ENCODE assay signal across 7 cellular contexts in the genomic region with DNA sequence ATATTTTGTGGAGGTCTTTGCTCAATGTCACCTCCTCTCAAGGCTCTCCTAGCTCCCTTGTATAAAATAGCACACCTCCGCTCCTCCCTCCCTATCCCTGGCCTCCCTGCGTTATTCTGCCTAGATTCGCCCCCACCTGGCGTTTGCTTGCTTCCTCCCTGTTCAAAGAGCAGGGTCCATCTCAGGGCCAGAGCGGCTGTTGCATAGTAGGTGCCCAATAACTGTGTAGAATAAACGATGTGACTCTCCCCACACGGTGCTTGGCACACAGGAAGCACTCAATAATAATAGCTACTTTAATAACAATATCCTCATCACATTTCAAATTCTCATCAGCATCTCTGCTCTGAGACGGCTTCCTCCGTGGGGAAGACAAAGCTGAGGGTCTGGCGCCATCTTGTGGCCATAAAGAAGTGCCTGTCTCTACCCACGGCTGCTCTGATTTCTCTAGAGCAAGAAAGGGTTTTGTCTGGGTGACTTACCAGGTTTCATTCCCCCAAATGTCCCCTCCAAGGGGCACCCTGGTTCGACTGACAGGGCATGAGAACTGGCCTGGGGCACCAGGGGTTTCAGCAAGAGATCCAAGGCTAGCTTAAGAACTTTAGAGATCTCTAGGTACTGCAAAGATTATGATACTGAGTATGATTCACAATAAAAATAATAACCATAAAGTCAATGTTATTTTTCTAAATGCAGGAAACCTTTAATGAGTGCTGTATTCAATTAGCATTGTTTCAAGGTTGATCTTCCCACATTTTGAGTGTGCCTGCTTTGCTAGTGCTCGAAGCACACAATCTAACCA. TPM values are rescaled to one million over a fixed set of nuclear protein-coding genes. Genes with fewer than 3 reads are reported as not detected.
A peak's percentile ranks its signal among the peaks of the same experiment; 100 is the strongest.
DNase-seq lines count a peak whose midpoint lies in the region; ATAC-seq, FAIRE-seq and TF ChIP-seq lines count a peak whose summit lies in the region.

No MANE protein-coding gene starts in this region.

- H3K36me3 ChIP-seq in ascending aorta: peaks cover 26 to 39% of the 10 kb centered on the region in 2 donors
- H3K36me3 ChIP-seq in skeletal muscle satellite cell (ENCODE audit: insufficient read depth, low read length): peaks cover 26% of the 10 kb centered on the region

- no peaks in the 10 kb centered on the region for H3K27me3 ChIP-seq in ascending aorta
- H3K27me3 ChIP-seq in skeletal muscle satellite cell (ENCODE audit: control insufficient read depth, insufficient read depth, low read length): no peaks in the 10 kb centered on the region

- peak overlapping the region; percentile 70 for H3K4me2 ChIP-seq in skeletal muscle satellite cell (ENCODE audit: low read length)

- FAIRE-seq in GM12891 (lab: Jason Lieb, UNC): peak; percentile 58

- peaks cover 6 to 12% of the 10 kb centered on the region in 2 donors for H3K4me1 ChIP-seq in ascending aorta
- H3K4me1 ChIP-seq in skeletal muscle satellite cell (ENCODE audit: control insufficient read depth, insufficient read depth, low read length): peaks cover 23% of the 10 kb centered on the region

- H3K9ac ChIP-seq in skeletal muscle satellite cell (ENCODE audit: low read depth, low read length): no peak overlapping the region

- TF ChIP-seq CTCF in ascending aorta (IDR thresholded peaks at IDR 0.05): peak; percentile 86 to 93 (median 87)

- no peak for TF ChIP-seq POLR2A in GM12891 (IDR thresholded peaks at IDR 0.05; ENCODE audit: low read depth, low read length)

- peak; percentile 63 for DNase-seq in GM12891 (ENCODE audit: insufficient read length, low spot score)
- DNase-seq in NCI-H1694 treated with DMSO at 0.1 percent for 48 hours (lab: John Stamatoyannopoulos, UW): peak; percentile 65
- peak; percentile 69 for DNase-seq in T-helper 9 cell
- peak in 1 of 2 donors; percentile 86 for DNase-seq in ascending aorta (ENCODE audit: low spot score in 2 of 2)
- peak; percentile 79 for DNase-seq in hepatic stellate cell (ENCODE audit: low spot score)

- no peak overlapping the region for H3K27ac ChIP-seq in ascending aorta

- ATAC-seq in GM21360 (IDR thresholded peaks at IDR 0.05; ENCODE audit: unreplicated experiment): no peak

- H3K9me3 ChIP-seq in ascending aorta (no peaks in the 10 kb centered on the region), skeletal muscle satellite cell (replicated peaks; ENCODE audit: low read length) (no peaks in the 10 kb centered on the region)

- H3K4me3 ChIP-seq in ascending aorta (no peak overlapping the region), skeletal muscle satellite cell (ENCODE audit: low read length) (no peak overlapping the region)

- intact Hi-C loops in ascending aorta (cut with DNase I): loop anchor here (1.0 to 5.0 kb wide), 3 partner anchors 23 to 138 kb away; no protein-coding TSS in a partner anchor

TF ChIP-seq in GM12891, 5 proteins besides CTCF, POLR2A, EP300 and RAD21:
- TF ChIP-seq PAX5 (IDR thresholded peaks at IDR 0.05; ENCODE audit: insufficient read depth, low read length, severe bottlenecking): no peak
- no peak for TF ChIP-seq TAF1 (IDR thresholded peaks at IDR 0.05; ENCODE audit: low read depth, low read length)
- TF ChIP-seq SPI1 (IDR thresholded peaks at IDR 0.05; ENCODE audit: low read depth, low read length): no peak
- TF ChIP-seq POLR2AphosphoS5 (IDR thresholded peaks at IDR 0.05; ENCODE audit: low read depth, low read length): no peak
- TF ChIP-seq POU2F2 (IDR thresholded peaks at IDR 0.05; ENCODE audit: low read depth, low read length): no peak

RNA-seq across cellular contexts. Expression of a gene that starts 16.1 kb away (rescaled TPM):
- polyA plus RNA-seq in GM12891 (2012; ENCODE audit: low read depth, missing spikeins): 1.2 TPM
- total RNA-seq in ascending aorta: 84.3 TPM
- 119 and 133 TPM in 2 replicates for total RNA-seq in skeletal muscle satellite cell (2012; rRNA removed)

RNA-seq across cellular contexts. Expression of a gene that starts 52.9 kb away (rescaled TPM):
- not detected for polyA plus RNA-seq in GM12891 (2012; ENCODE audit: low read depth, missing spikeins)
- total RNA-seq in ascending aorta: 13.0 TPM
- total RNA-seq in skeletal muscle satellite cell (2012; rRNA removed): 0.44 and 0.51 TPM in 2 replicates
